13 cellular contexts compared by ENCODE assay signal in genomic region chr18:58054041-58054733, GRCh38. TPM values are rescaled to one million over a fixed set of nuclear protein-coding genes. Genes with fewer than 3 reads are reported as not detected.
DNase-seq lines count a peak whose midpoint lies in the region; ATAC-seq and TF ChIP-seq lines count a peak whose summit lies in the region.
"Had no signal": no experiment of that assay in that cellular context is flagged by ENCODE, and none has a peak within 500 bp of the region (broad histone marks: within the 10 kb centered on the region; RNA-seq: fewer than 3 reads in every experiment).

No MANE protein-coding gene starts in this region.

- H3K4me1 Mint-ChIP-seq in progenitor cell of endocrine pancreas (ENCODE audit: low read depth), result peaks cover 44% of the 10 kb centered on the region
- peaks cover 14% of the 10 kb centered on the region for H3K4me1 Mint-ChIP-seq in glutamatergic neuron (ENCODE audit: low read depth, unreplicated experiment)
- H3K4me1 Mint-ChIP-seq: activated CD4-positive, alpha-beta T cell treated with anti-CD3 and anti-CD28 coated beads, Interleukin-2, amount 10 ng/mL, durations not matched to agents 24 days and 14 days had no signal

- intact Hi-C loops in Right ventricle myocardium superior (cut with DNase I), result no loop called here

- H3K27me3 Mint-ChIP-seq in progenitor cell of endocrine pancreas (no peaks in the 10 kb centered on the region), glutamatergic neuron (ENCODE audit: unreplicated experiment) (no peaks in the 10 kb centered on the region)

- H3K4me3 Mint-ChIP-seq in progenitor cell of endocrine pancreas (ENCODE audit: low read depth) (no peak overlapping the region), glutamatergic neuron (ENCODE audit: unreplicated experiment) (no peak overlapping the region)
- H3K4me3 Mint-ChIP-seq: activated CD4-positive, alpha-beta T cell treated with anti-CD3 and anti-CD28 coated beads, Interleukin-2, amount 10 ng/mL, durations not matched to agents 24 days and 14 days had no signal

- H3F3A ChIP-seq in GM23248 (ENCODE audit: insufficient read depth), result peaks cover 11% of the 10 kb centered on the region

- H2AFZ ChIP-seq in GM23248, result 0 out of 2 replicates have a peak overlapping the region, but pooled peaks have one; percentile 26

- H3K27me3 ChIP-seq in GM23248 (replicated peaks; ENCODE audit: insufficient read depth) (no peaks in the 10 kb centered on the region), SJSA1 (replicated peaks) (no peaks in the 10 kb centered on the region)
- H3K27me3 ChIP-seq: upper lobe of left lung had no signal

- WGBS in GM23248 (ENCODE audit: low coverage in 1 of 2, low lambda C conversion rate in 2 of 2, missing lambda C conversion rate in 2 of 2), 2 experiments, result 46 to 52% methylated on average over 8 of the region's 8 CpGs

- H3K36me3 Mint-ChIP-seq in progenitor cell of endocrine pancreas (ENCODE audit: insufficient read depth) (peaks cover 17% of the 10 kb centered on the region), glutamatergic neuron (ENCODE audit: unreplicated experiment) (no peaks in the 10 kb centered on the region)

- H3K4me1 ChIP-seq in GM23248 (ENCODE audit: insufficient read depth) (peaks cover 11% of the 10 kb centered on the region; the same call in 1 of the 2 replicates), SJSA1 (replicated peaks) (peaks cover 31% of the 10 kb centered on the region)

- H3K36me3 ChIP-seq in GM23248 (ENCODE audit: low read depth) (no peaks in the 10 kb centered on the region), SJSA1 (no peaks in the 10 kb centered on the region)
- H3K36me3 ChIP-seq: upper lobe of left lung had no signal

- in situ Hi-C loops in GM23248 (cut with MboI), result no loop called here

- no peaks in the 10 kb centered on the region for H3K9me2 ChIP-seq in GM23248 (ENCODE audit: insufficient read depth)

- H3K4me2 ChIP-seq in GM23248 (ENCODE audit: unreplicated experiment), result peak overlapping the region; percentile 59

- H3K4me3 ChIP-seq in GM23248 (0 out of 2 replicates have a peak overlapping the region, but pooled peaks have one; percentile 19), SJSA1 (no peak overlapping the region)
- H3K4me3 ChIP-seq: upper lobe of left lung had no signal

- peak; percentile 43 for DNase-seq in GM23248
- DNase-seq in SJSA1 (ENCODE audit: low read depth in 1 of 2, low spot score in 2 of 2), result peak; percentile 45 to 53
- peak; percentile 11 for DNase-seq in fibroblast of gingiva (ENCODE audit: low read depth)
- no peak for DNase-seq in progenitor cell of endocrine pancreas (ENCODE audit: low spot score, unreplicated experiment)
- DNase-seq in glutamatergic neuron, result no peak
- DNase-seq in SKM-1 (lab: John Stamatoyannopoulos, UW; ENCODE audit: unreplicated experiment), result no peak
- DNase-seq in GM20000 (ENCODE audit: low spot score), result no peak
- DNase-seq in Right ventricle myocardium superior, result no peak
- DNase-seq: activated CD4-positive, alpha-beta T cell treated with anti-CD3 and anti-CD28 coated beads, Interleukin-2, amount 10 ng/mL, durations not matched to agents 24 days and 14 days; NCI-H1092; NCI-H526 had no signal

- no peaks in the 10 kb centered on the region for H3K9me3 Mint-ChIP-seq in progenitor cell of endocrine pancreas (ENCODE audit: low read depth)
- peaks cover 3% of the 10 kb centered on the region for H3K9me3 Mint-ChIP-seq in glutamatergic neuron (ENCODE audit: unreplicated experiment)
- H3K9me3 Mint-ChIP-seq: activated CD4-positive, alpha-beta T cell treated with anti-CD3 and anti-CD28 coated beads, Interleukin-2, amount 10 ng/mL, durations not matched to agents 24 days and 14 days; activated T-helper 2 cell treated with anti-CD3 and anti-CD28 coated beads, Interferon-gamma antibody, Interleukin-2, Interleukin-4, amounts not matched to agents 10 μg/mL and 5 μg/mL and 100 μg/mL, durations not matched to agents 14 hours and 24 hours and 36 hours had no signal

- TF ChIP-seq CTCF in progenitor cell of endocrine pancreas (IDR thresholded peaks at IDR 0.05; ENCODE audit: unreplicated experiment) (no peak), glutamatergic neuron (IDR thresholded peaks at IDR 0.05; ENCODE audit: partially characterized antibody, unreplicated experiment) (no peak), GM20000 (IDR thresholded peaks at IDR 0.05; ENCODE audit: extremely low read depth, missing control alignments) (no peak)

- H3K9me3 ChIP-seq in GM23248 (ENCODE audit: low read depth) (no peaks in the 10 kb centered on the region), SJSA1 (replicated peaks) (0 out of 2 replicates have a peak, but pooled peaks cover 3% of the 10 kb centered on the region)
- H3K9me3 ChIP-seq: upper lobe of left lung had no signal

- no peaks in the 10 kb centered on the region for H3K79me2 ChIP-seq in GM23248 (ENCODE audit: insufficient read depth)

- H3K27ac Mint-ChIP-seq in progenitor cell of endocrine pancreas, result peak overlapping the region; percentile 76
- no peak overlapping the region for H3K27ac Mint-ChIP-seq in glutamatergic neuron (ENCODE audit: unreplicated experiment)
- H3K27ac Mint-ChIP-seq: activated CD4-positive, alpha-beta T cell treated with anti-CD3 and anti-CD28 coated beads, Interleukin-2, amount 10 ng/mL, durations not matched to agents 24 days and 14 days; activated T-helper 2 cell treated with anti-CD3 and anti-CD28 coated beads, Interferon-gamma antibody, Interleukin-2, Interleukin-4, amounts not matched to agents 10 μg/mL and 5 μg/mL and 100 μg/mL, durations not matched to agents 14 hours and 24 hours and 36 hours had no signal

- no peak for ATAC-seq in Right ventricle myocardium superior (ENCODE audit: poor library complexity)

- peak overlapping the region; percentile 47 for H3K27ac ChIP-seq in GM23248
- H3K27ac ChIP-seq in SJSA1, result peak overlapping the region; percentile 67

- H4K20me1 ChIP-seq in GM23248 (ENCODE audit: insufficient read depth), result no peaks in the 10 kb centered on the region

- H3K9ac ChIP-seq in GM23248, result peak overlapping the region; percentile 22; the same call in 1 of the 2 replicates

RNA-seq across cellular contexts. Expression of gene NEDD4L, which starts 10.2 kb away (rescaled TPM):
- total RNA-seq in GM23248 (2014; rRNA removed; shearing (Covaris generic)), result 6.1 and 7.1 TPM in 2 replicates
- polyA plus RNA-seq in GM23248 (2016; fragmentation: Nextera tagmentation; extraction: Ambion mirVana), result 3.2 and 3.7 TPM in 2 replicates
- total RNA-seq in SJSA1 (2014; rRNA removed; shearing (Covaris generic)), result 31.7 and 36.0 TPM in 2 replicates
- total RNA-seq in progenitor cell of endocrine pancreas, result 152 and 162 TPM in 2 replicates
- total RNA-seq in glutamatergic neuron (ENCODE audit: unreplicated experiment), result 209 TPM
- 51.4 TPM for total RNA-seq in Right ventricle myocardium superior

Comparison
In these comparisons a context has a peak if more than half of its experiments do, and no peak if none do; other contexts are left out.
1. DNase-seq: peak in GM23248 (single experiment), SJSA1 (2 of 2) and fibroblast of gingiva (single experiment); none in progenitor cell of endocrine pancreas (single experiment), glutamatergic neuron (single experiment), SKM-1 (single experiment), GM20000 (single experiment) and Right ventricle myocardium superior (single experiment).